13 cellular contexts compared by ENCODE assay signal in the genomic region with DNA sequence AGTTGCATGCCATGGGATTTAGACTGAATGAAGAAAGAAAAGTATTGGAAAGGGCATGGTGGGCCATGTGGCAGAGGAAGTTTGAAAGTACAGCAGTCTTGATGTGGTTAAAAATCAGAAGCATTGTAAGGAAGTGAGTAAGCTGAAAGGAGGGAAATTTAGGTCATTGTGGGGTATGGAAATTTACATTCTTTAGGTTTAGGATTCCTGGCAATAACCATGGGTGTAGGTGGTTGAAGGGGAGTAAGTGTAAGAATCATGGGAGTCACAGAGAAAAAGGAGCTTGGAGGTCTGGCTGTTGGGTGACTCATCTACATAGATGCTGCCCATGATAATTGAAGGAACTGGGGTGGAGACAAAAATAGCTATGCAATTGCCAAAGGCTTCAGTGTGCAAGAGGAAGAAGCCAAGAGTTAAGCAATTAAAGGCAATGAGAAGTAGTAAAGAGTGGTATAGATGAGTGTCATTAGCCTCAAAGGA.
DNase-seq lines count a peak whose midpoint lies in the region; ATAC-seq and TF ChIP-seq lines count a peak whose summit lies in the region.
"Had no signal": no experiment of that assay in that cellular context is flagged by ENCODE, and none has a peak within 500 bp of the region (broad histone marks: within the 10 kb centered on the region; RNA-seq: fewer than 3 reads in every experiment).

No MANE protein-coding gene starts in this region.

- no peaks in the 10 kb centered on the region for H3K4me1 Mint-ChIP-seq in neural progenitor cell
- H3K4me1 Mint-ChIP-seq: activated CD8-positive, alpha-beta memory T cell treated with anti-CD3 and anti-CD28 coated beads, Interleukin-2, amount 10 ng/mL, durations not matched to agents 7 days and 5 days; CD8-positive, alpha-beta memory T cell had no signal

- no peaks in the 10 kb centered on the region for H3K4me1 ChIP-seq in neural progenitor cell
- H3K4me1 ChIP-seq: adrenal gland had no signal

- H3K4me3 ChIP-seq in brain microvascular endothelial cell (ENCODE audit: low read depth, low read length) (no peak overlapping the region), neural progenitor cell (no peak overlapping the region)
- H3K4me3 ChIP-seq: adrenal gland had no signal

- no peaks in the 10 kb centered on the region for H3F3A ChIP-seq in neural progenitor cell (ENCODE audit: low read depth)

- no peak for ATAC-seq in GM18858 (IDR thresholded peaks at IDR 0.05; ENCODE audit: unreplicated experiment)
- no peak for ATAC-seq in left lobe of liver
- ATAC-seq in GM21825 (IDR thresholded peaks at IDR 0.05; ENCODE audit: unreplicated experiment): no peak
- ATAC-seq: activated CD8-positive, alpha-beta memory T cell treated with anti-CD3 and anti-CD28 coated beads, Interleukin-2, amount 10 ng/mL, durations not matched to agents 7 days and 5 days had no signal

- peaks cover 21% of the 10 kb centered on the region for H3K9me3 Mint-ChIP-seq in neural progenitor cell

- H4K20me1 ChIP-seq in neural progenitor cell (ENCODE audit: low read depth): no peaks in the 10 kb centered on the region

- no peaks in the 10 kb centered on the region for H3K79me2 ChIP-seq in neural progenitor cell (ENCODE audit: low read depth)

- no peaks in the 10 kb centered on the region for H3K36me3 Mint-ChIP-seq in neural progenitor cell
- H3K36me3 Mint-ChIP-seq: activated CD8-positive, alpha-beta memory T cell treated with anti-CD3 and anti-CD28 coated beads, Interleukin-2, amount 10 ng/mL, durations not matched to agents 7 days and 5 days; CD8-positive, alpha-beta memory T cell had no signal

- H3K9ac ChIP-seq in neural progenitor cell: no peak overlapping the region

- TF ChIP-seq CTCF in brain microvascular endothelial cell (IDR thresholded peaks at IDR 0.05; ENCODE audit: low read depth, low read length, missing control alignments): no peak
- TF ChIP-seq CTCF in neural progenitor cell (IDR thresholded peaks at IDR 0.05): no peak

- peak overlapping the region; percentile 15 for H3K27ac ChIP-seq in brain microvascular endothelial cell
- no peak overlapping the region for H3K27ac ChIP-seq in neural progenitor cell
- H3K27ac ChIP-seq: adrenal gland had no signal

- H3K4me2 ChIP-seq in neural progenitor cell: no peak overlapping the region

- H3K4me3 Mint-ChIP-seq in neural progenitor cell: no peak overlapping the region
- H3K4me3 Mint-ChIP-seq: activated CD8-positive, alpha-beta memory T cell treated with anti-CD3 and anti-CD28 coated beads, Interleukin-2, amount 10 ng/mL, durations not matched to agents 7 days and 5 days; CD8-positive, alpha-beta memory T cell had no signal

- no peaks in the 10 kb centered on the region for H3K27me3 ChIP-seq in brain microvascular endothelial cell (replicated peaks)
- H3K27me3 ChIP-seq in neural progenitor cell: no peaks in the 10 kb centered on the region
- H3K27me3 ChIP-seq: adrenal gland had no signal

- peaks cover 3% of the 10 kb centered on the region for H3K27me3 Mint-ChIP-seq in neural progenitor cell (ENCODE audit: insufficient read depth, low read depth)
- H3K27me3 Mint-ChIP-seq: activated CD8-positive, alpha-beta memory T cell treated with anti-CD3 and anti-CD28 coated beads, Interleukin-2, amount 10 ng/mL, durations not matched to agents 7 days and 5 days had no signal

- H2AFZ ChIP-seq in neural progenitor cell (replicated peaks): no peak overlapping the region

- in situ Hi-C loops in brain microvascular endothelial cell (cut with HindIII; ENCODE audit: low pct_ligation_motif_present, low sequenced_read_pairs): no loop called here

- no peaks in the 10 kb centered on the region for H3K9me3 ChIP-seq in neural progenitor cell (ENCODE audit: low read depth)
- H3K9me3 ChIP-seq: adrenal gland had no signal

- H3K36me3 ChIP-seq in brain microvascular endothelial cell (replicated peaks): no peaks in the 10 kb centered on the region
- no peaks in the 10 kb centered on the region for H3K36me3 ChIP-seq in neural progenitor cell
- H3K36me3 ChIP-seq: adrenal gland had no signal

- peak overlapping the region; percentile 3 for H3K27ac Mint-ChIP-seq in neural progenitor cell
- H3K27ac Mint-ChIP-seq: activated CD8-positive, alpha-beta memory T cell treated with anti-CD3 and anti-CD28 coated beads, Interleukin-2, amount 10 ng/mL, durations not matched to agents 7 days and 5 days; CD8-positive, alpha-beta memory T cell had no signal

- DNase-seq in Ammon's horn (ENCODE audit: low spot score): peak; percentile 9
- peak; percentile 98 for DNase-seq in MV-4-11 (lab: John Stamatoyannopoulos, UW)
- peak; percentile 88 for DNase-seq in brain microvascular endothelial cell
- no peak for DNase-seq in neural progenitor cell (ENCODE audit: low spot score)
- no peak for DNase-seq in left lobe of liver (ENCODE audit: low spot score)
- DNase-seq in DMS 273 treated with DMSO at 0.1 percent for 48 hours (lab: John Stamatoyannopoulos, UW): no peak
- DNase-seq: activated CD8-positive, alpha-beta memory T cell treated with anti-CD3 and anti-CD28 coated beads, Interleukin-2, amount 10 ng/mL, durations not matched to agents 7 days and 5 days; adrenal gland; CD8-positive, alpha-beta memory T cell; kidney glomerular epithelial cell; stimulated activated CD4-positive, alpha-beta T cell treated with anti-CD3 and anti-CD28 coated beads, Interleukin-2, amount 100 ng/mL, for 48 hours had no signal

Comparison
In these comparisons a context has a peak if more than half of its experiments do, and no peak if none do; other contexts are left out.
1. DNase-seq: peak in Ammon's horn (single experiment), MV-4-11 (single experiment) and brain microvascular endothelial cell (single experiment); none in neural progenitor cell (single experiment), left lobe of liver (single experiment) and DMS 273 treated with DMSO at 0.1 percent for 48 hours (single experiment).